In genomic region chr3:71076361-71076997, GRCh38 we compare ENCODE assay signal across 16 cellular contexts.
DNase-seq lines count a peak whose midpoint lies in the region; ATAC-seq and TF ChIP-seq lines count a peak whose summit lies in the region.
"Had no signal": no experiment of that assay in that cellular context is flagged by ENCODE, and none has a peak within 500 bp of the region (broad histone marks: within the 10 kb centered on the region; RNA-seq: fewer than 3 reads in every experiment).

No MANE protein-coding gene starts in this region.

- H3K79me1 ChIP-seq in mesenchymal stem cell (replicated peaks; ENCODE audit: low read length, poor library complexity, severe bottlenecking): peaks cover 16% of the 10 kb centered on the region

- no peaks in the 10 kb centered on the region; the same call in 1 of the 2 replicates for H3K27me3 Mint-ChIP-seq in HFFc6 (ENCODE audit: insufficient read depth)

- H3K36me3 ChIP-seq in body of pancreas (replicated peaks in 1 of 2; ENCODE audit: insufficient read depth in 1 of 2, low read depth in 2 of 2): no peaks in the 10 kb centered on the region
- H3K36me3 ChIP-seq in mesenchymal stem cell (ENCODE audit: control insufficient read depth in 1 of 2, insufficient read depth in 2 of 2, low read depth in 1 of 2, low read length in 2 of 2): no peaks in the 10 kb centered on the region
- H3K36me3 ChIP-seq: BLaER1, gastrocnemius medialis had no signal

- no peak overlapping the region for H2BK15ac ChIP-seq in mesenchymal stem cell (ENCODE audit: low read depth, poor library complexity, severe bottlenecking)

- no peak overlapping the region for H3K4me3 ChIP-seq in body of pancreas
- H3K4me3 ChIP-seq in mesenchymal stem cell (ENCODE audit: insufficient read depth in 1 of 2, low read depth in 1 of 2, low read length in 2 of 2): no peak overlapping the region
- H3K4me3 ChIP-seq: BLaER1, gastrocnemius medialis had no signal

- in situ Hi-C loops in ACHN (cut with HindIII; ENCODE audit: low pct_ligation_motif_present, low pct_unique_long_range_greater_than_20kb, low sequenced_read_pairs): no loop called here

- H3K4me2 ChIP-seq in mesenchymal stem cell (ENCODE audit: low read length, poor library complexity, severe bottlenecking): no peak overlapping the region
- H3K4me2 ChIP-seq: BLaER1 had no signal

- peaks cover 18% of the 10 kb centered on the region for H3K4me1 ChIP-seq in body of pancreas
- peaks cover 3% of the 10 kb centered on the region for H3K4me1 ChIP-seq in mesenchymal stem cell (ENCODE audit: control insufficient read depth, insufficient read depth, low read depth, low read length)

- WGBS in body of pancreas, 2 donors: 95 to 98% methylated on average over 5 of the region's 5 CpGs
- WGBS in mesenchymal stem cell: over 99% methylated on average over 5 of the region's 5 CpGs

- H3K9ac ChIP-seq in mesenchymal stem cell (ENCODE audit: low read length): peak overlapping the region; percentile 16
- H3K9ac ChIP-seq: BLaER1 had no signal

- H3K27ac ChIP-seq in body of pancreas (no peak overlapping the region), mesenchymal stem cell (ENCODE audit: low read length, poor library complexity, severe bottlenecking) (no peak overlapping the region)
- H3K27ac ChIP-seq: BLaER1, gastrocnemius medialis had no signal

- H3K4ac ChIP-seq in mesenchymal stem cell (ENCODE audit: low read depth in 1 of 2, low read length in 2 of 2): no peak overlapping the region

- H2AFZ ChIP-seq in mesenchymal stem cell (ENCODE audit: low read depth, low read length): no peak overlapping the region

- TF ChIP-seq CTCF in HFFc6 (IDR thresholded peaks at IDR 0.05): no peak
- TF ChIP-seq CTCF in body of pancreas (IDR thresholded peaks at IDR 0.05): no peak

- no peaks in the 10 kb centered on the region for H3K36me3 Mint-ChIP-seq in HFFc6 (ENCODE audit: low read depth)

- TF ChIP-seq POLR2A in body of pancreas (IDR thresholded peaks at IDR 0.05): no peak

- H2BK5ac ChIP-seq in mesenchymal stem cell (ENCODE audit: low read depth, low read length, poor library complexity, severe bottlenecking): no peak overlapping the region

- intact Hi-C loops in body of pancreas (cut with DNase I): no loop called here

- H3K18ac ChIP-seq in mesenchymal stem cell (ENCODE audit: low read depth in 1 of 2, low read length in 2 of 2): no peak overlapping the region

- peaks cover 93% of the 10 kb centered on the region for H3K4me1 Mint-ChIP-seq in HFFc6 (ENCODE audit: low read depth)

- no peaks in the 10 kb centered on the region for H3K9me3 Mint-ChIP-seq in HFFc6

- no peak overlapping the region for H2AK5ac ChIP-seq in mesenchymal stem cell (ENCODE audit: low read length, severe bottlenecking)

- H3K9me3 ChIP-seq in body of pancreas (no peaks in the 10 kb centered on the region), mesenchymal stem cell (ENCODE audit: control insufficient read depth, low read length) (no peaks in the 10 kb centered on the region)
- H3K9me3 ChIP-seq: BLaER1, gastrocnemius medialis had no signal

- H3K27me3 ChIP-seq in body of pancreas (no peaks in the 10 kb centered on the region), mesenchymal stem cell (ENCODE audit: control insufficient read depth in 1 of 2, insufficient read depth in 1 of 2, low read length in 2 of 2) (no peaks in the 10 kb centered on the region)
- H3K27me3 ChIP-seq: BLaER1, gastrocnemius medialis had no signal

- no peak overlapping the region for H4K8ac ChIP-seq in mesenchymal stem cell (ENCODE audit: low read length)

- no peak overlapping the region for H2BK120ac ChIP-seq in mesenchymal stem cell (ENCODE audit: low read depth, low read length)

- H3K23ac ChIP-seq in mesenchymal stem cell (ENCODE audit: low read length in 2 of 2): no peak overlapping the region

- no peak overlapping the region for H2BK12ac ChIP-seq in mesenchymal stem cell (ENCODE audit: low read length in 2 of 2)

- H3K4me3 Mint-ChIP-seq in HFFc6: no peak overlapping the region

- peak; percentile 35 for ATAC-seq in body of pancreas
- ATAC-seq: gastrocnemius medialis, left ventricle myocardium superior had no signal

- H4K91ac ChIP-seq in mesenchymal stem cell (ENCODE audit: low read length): no peak overlapping the region

- peak overlapping the region; percentile 59 for H3K27ac Mint-ChIP-seq in HFFc6

- no peak overlapping the region for H3K14ac ChIP-seq in mesenchymal stem cell (ENCODE audit: low read length in 2 of 2)

- DNase-seq in ACHN (peak; percentile 29), HFFc6 (peak; percentile 58), body of pancreas (no peak), mesenchymal stem cell (peak; percentile 32), SKM-1 (lab: John Stamatoyannopoulos, UW; ENCODE audit: unreplicated experiment) (no peak), NCI-H2081 (lab: John Stamatoyannopoulos, UW) (no peak), DMS114 treated with DMSO at 0.1 percent for 48 hours (lab: John Stamatoyannopoulos, UW; ENCODE audit: unreplicated experiment) (no peak), NCI-H1694 treated with DMSO at 0.1 percent for 48 hours (lab: John Stamatoyannopoulos, UW) (no peak)
- DNase-seq: activated T-cell treated with anti-CD3 and anti-CD28 coated beads, Interleukin-2, amount 50 U/mL, for 1 hour; gastrocnemius medialis; left ventricle myocardium superior; NCI-H524 treated with DMSO at 0.1 percent for 48 hours; occipital lobe; RPMI8226; stimulated activated CD8-positive, alpha-beta memory T cell treated with anti-CD3 and anti-CD28 coated beads, Interleukin-4, amount 100 ng/mL, for 48 hours had no signal

Comparison
In these comparisons a context has a peak if more than half of its experiments do, and no peak if none do; other contexts are left out.
1. DNase-seq: peak in ACHN (single experiment), HFFc6 (single experiment) and mesenchymal stem cell (single experiment); none in body of pancreas (0 of 4), SKM-1 (single experiment), NCI-H2081 (0 of 2), DMS114 treated with DMSO at 0.1 percent for 48 hours (single experiment) and NCI-H1694 treated with DMSO at 0.1 percent for 48 hours (single experiment).